Comparison of ENCODE assay signal across 20 cellular contexts in the genomic region with DNA sequence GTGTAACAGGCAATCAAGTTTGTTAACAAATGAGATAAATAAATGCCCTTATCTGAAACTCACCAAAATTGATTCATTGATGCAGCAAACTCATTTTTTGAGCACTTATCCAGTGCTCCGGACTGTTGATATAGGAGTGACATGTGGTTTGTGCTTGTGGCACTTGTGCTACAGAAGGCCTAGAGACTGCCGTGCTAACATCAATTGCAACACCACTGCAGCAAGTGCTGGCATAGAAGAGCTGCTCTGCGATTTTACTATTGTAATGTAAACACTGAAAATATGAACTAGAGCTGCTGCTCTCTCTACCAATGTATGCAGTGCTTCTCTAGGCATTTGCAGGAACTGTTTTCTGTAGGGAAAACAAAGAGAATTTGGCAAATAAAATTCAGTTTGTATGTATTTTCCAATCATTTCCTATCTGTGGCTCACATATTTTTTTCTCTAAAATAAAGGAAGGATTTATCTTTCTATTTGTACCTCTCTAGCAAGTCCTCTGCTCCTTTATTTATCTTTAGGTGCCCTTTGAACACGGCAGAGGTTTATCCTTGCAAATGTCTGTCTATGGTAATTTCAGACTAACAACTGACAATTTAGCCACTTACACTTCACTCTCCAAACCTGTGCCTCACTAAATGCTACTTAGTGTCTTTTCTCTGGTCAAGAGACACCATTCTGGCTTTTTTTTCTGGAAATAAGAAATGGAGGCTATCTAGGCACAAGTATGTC.
DNase-seq lines count a peak whose midpoint lies in the region; TF ChIP-seq lines count a peak whose summit lies in the region.
"Had no signal": no experiment of that assay in that cellular context is flagged by ENCODE, and none has a peak within 500 bp of the region (broad histone marks: within the 10 kb centered on the region; RNA-seq: fewer than 3 reads in every experiment).

No MANE protein-coding gene starts in this region.

- H3K4me2 ChIP-seq in hepatocyte, result peak overlapping the region; percentile 46

- TF ChIP-seq CTCF in hepatocyte (IDR thresholded peaks at IDR 0.05; ENCODE audit: poor library complexity) (no peak), transverse colon (IDR thresholded peaks at IDR 0.05) (no peak)

- H3K4me3 ChIP-seq in hepatocyte (no peak overlapping the region), transverse colon (no peak overlapping the region)
- H3K4me3 ChIP-seq in effector memory CD4-positive, alpha-beta T cell (ENCODE audit: insufficient read depth, low read depth, low read length, poor library complexity, severe bottlenecking), result no peak overlapping the region
- H3K4me3 ChIP-seq: gastrocnemius medialis, prostate gland had no signal

- H3K9me2 ChIP-seq in hepatocyte (replicated peaks; ENCODE audit: insufficient read depth), result no peaks in the 10 kb centered on the region

- H4K20me1 ChIP-seq in hepatocyte (ENCODE audit: insufficient read depth, poor library complexity, severe bottlenecking), result no peaks in the 10 kb centered on the region

- WGBS in hepatocyte (ENCODE audit: low lambda C conversion rate, missing lambda C conversion rate), result 45% methylated on average over 4 of the region's 4 CpGs
- WGBS in transverse colon (ENCODE audit: low coverage in 1 of 2), 2 donors, result 46 to 57% methylated on average over 3 to 4 of the region's 4 CpGs

- H3K9me3 ChIP-seq in hepatocyte (ENCODE audit: low read depth) (no peaks in the 10 kb centered on the region), transverse colon (no peaks in the 10 kb centered on the region)
- no peaks in the 10 kb centered on the region for H3K9me3 ChIP-seq in effector memory CD4-positive, alpha-beta T cell (ENCODE audit: control insufficient read depth, low read length)
- H3K9me3 ChIP-seq: gastrocnemius medialis, prostate gland had no signal

- no peak for TF ChIP-seq POLR2A in transverse colon (IDR thresholded peaks at IDR 0.05)

- H3K4me1 ChIP-seq in hepatocyte (ENCODE audit: insufficient read depth) (peaks cover 20% of the 10 kb centered on the region), transverse colon (peaks cover 0 to 14% (median 8%) of the 10 kb centered on the region in 4 donors)
- H3K4me1 ChIP-seq in effector memory CD4-positive, alpha-beta T cell (ENCODE audit: control insufficient read depth, insufficient read depth, low read length, poor library complexity, severe bottlenecking), result no peaks in the 10 kb centered on the region
- H3K4me1 ChIP-seq: gastrocnemius medialis, prostate gland had no signal

- H3K27me3 ChIP-seq in hepatocyte (no peaks in the 10 kb centered on the region), transverse colon (no peaks in the 10 kb centered on the region)
- no peaks in the 10 kb centered on the region for H3K27me3 ChIP-seq in effector memory CD4-positive, alpha-beta T cell (replicated peaks; ENCODE audit: control insufficient read depth, insufficient read depth, low read length, poor library complexity, severe bottlenecking)
- H3K27me3 ChIP-seq: gastrocnemius medialis had no signal

- in situ Hi-C loops in transverse colon (cut with MboI; ENCODE audit: low pct_ligation_motif_present in 1 of 4, low pct_unique_long_range_greater_than_20kb in 1 of 4, low sequenced_read_pairs in 3 of 4), result no loop called here

- intact Hi-C loops in transverse colon (cut with DNase I; ENCODE audit: low total_unique reads), result no loop called here

- H3K79me2 ChIP-seq in hepatocyte, result peaks cover 3% of the 10 kb centered on the region

- H3K27ac ChIP-seq in hepatocyte, result peak overlapping the region; percentile 2
- peak overlapping the region in 1 of 4 donors; percentile 37 for H3K27ac ChIP-seq in transverse colon
- no peak overlapping the region for H3K27ac ChIP-seq in effector memory CD4-positive, alpha-beta T cell (ENCODE audit: insufficient read depth, low read length, poor library complexity, severe bottlenecking)
- H3K27ac ChIP-seq: gastrocnemius medialis, HL-60, prostate gland had no signal

- TF ChIP-seq EP300 in transverse colon (IDR thresholded peaks at IDR 0.05; ENCODE audit: low read depth), result no peak

- no peak overlapping the region for H2AFZ ChIP-seq in hepatocyte

- DNase-seq in NCI-H748 (lab: John Stamatoyannopoulos, UW; ENCODE audit: unreplicated experiment) (peak; percentile 9), NCI-H748 treated with DMSO at 0.1 percent for 48 hours (lab: John Stamatoyannopoulos, UW) (no peak), NCI-H526 (lab: John Stamatoyannopoulos, UW) (peak; percentile 51 to 70), hepatocyte (ENCODE audit: low spot score) (peak; percentile 40), transverse colon (peak; percentile 13), OCI-M2 (lab: John Stamatoyannopoulos, UW; ENCODE audit: unreplicated experiment) (no peak), SIG-M5 (lab: John Stamatoyannopoulos, UW) (no peak)
- no peak for DNase-seq in effector memory CD4-positive, alpha-beta T cell
- DNase-seq: activated CD4-positive, alpha-beta T cell treated with anti-CD3 and anti-CD28 coated beads, Interleukin-2, amount 10 ng/mL, durations not matched to agents 7 days and 5 days; activated naive CD4-positive, alpha-beta T cell treated with anti-CD3 and anti-CD28 coated beads for 36 hours; DND-41; gastrocnemius medialis; H7; KG1; naive thymus-derived CD8-positive, alpha-beta T cell; NCI-H1092 treated with DMSO at 0.1 percent for 48 hours; NCI-H226; stimulated activated naive CD4-positive, alpha-beta T cell had no signal

- H3K36me3 ChIP-seq in hepatocyte (replicated peaks; ENCODE audit: insufficient read depth, low read depth) (no peaks in the 10 kb centered on the region), transverse colon (no peaks in the 10 kb centered on the region)
- H3K36me3 ChIP-seq in effector memory CD4-positive, alpha-beta T cell (ENCODE audit: control insufficient read depth, insufficient read depth, low read length), result no peaks in the 10 kb centered on the region
- H3K36me3 ChIP-seq: gastrocnemius medialis, prostate gland had no signal

Comparison
In these comparisons a context has a peak if more than half of its experiments do, and no peak if none do; other contexts are left out.
1. DNase-seq: peak in NCI-H748 (single experiment), NCI-H526 (2 of 2), hepatocyte (single experiment) and transverse colon (single experiment); none in NCI-H748 treated with DMSO at 0.1 percent for 48 hours (single experiment), OCI-M2 (single experiment), effector memory CD4-positive, alpha-beta T cell (0 of 3) and SIG-M5 (single experiment).